Comparison of ENCODE assay signal across 15 cellular contexts in the genomic region with DNA sequence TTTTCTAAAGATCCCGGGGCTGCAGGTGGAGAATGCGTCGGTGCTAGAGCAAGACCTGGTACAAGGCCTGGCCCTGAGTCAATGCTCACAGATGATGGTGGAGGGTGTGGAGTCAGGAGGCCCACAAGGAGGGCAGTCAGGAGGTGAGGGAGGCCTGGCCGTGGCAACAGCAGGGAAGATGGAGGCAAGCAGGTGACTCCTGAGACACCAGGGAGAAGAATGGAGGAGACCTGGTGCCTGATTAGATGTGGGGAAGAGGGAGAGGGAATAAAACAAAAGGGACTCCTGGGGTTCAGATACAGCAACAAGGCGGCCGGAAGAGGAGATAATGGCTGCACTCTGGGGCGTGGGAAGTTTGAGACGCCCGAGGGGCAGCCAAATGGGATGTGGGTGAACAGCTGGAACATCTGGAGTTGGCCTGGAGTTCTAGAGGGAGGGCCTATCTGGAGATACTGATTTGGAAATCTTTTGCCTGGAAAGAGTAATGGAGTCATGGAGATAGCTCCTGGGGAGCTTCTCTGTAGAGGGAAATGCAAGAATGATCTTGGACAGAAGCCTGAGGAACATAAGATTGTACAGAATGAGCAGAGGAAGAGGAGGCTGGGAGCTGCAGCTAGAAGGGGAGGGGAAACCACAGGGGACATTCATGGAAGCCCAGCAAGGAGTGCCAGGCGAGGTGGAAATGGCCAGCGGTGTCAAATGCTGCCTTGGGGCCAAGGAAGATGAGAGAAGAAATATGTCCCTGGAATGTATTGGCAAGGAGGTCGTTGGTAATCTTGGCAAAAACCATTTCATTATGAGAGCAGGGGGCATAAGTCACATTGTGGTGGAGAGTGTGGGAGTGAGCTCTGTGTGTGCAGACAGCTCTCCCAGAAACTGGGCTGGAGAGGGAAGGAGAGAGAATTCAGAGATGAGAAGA.
A peak's percentile ranks its signal among the peaks of the same experiment; 100 is the strongest.
DNase-seq lines count a peak whose midpoint lies in the region; ATAC-seq and TF ChIP-seq lines count a peak whose summit lies in the region.
"Had no signal": no experiment of that assay in that cellular context is flagged by ENCODE, and none has a peak within 500 bp of the region (broad histone marks: within the 10 kb centered on the region; RNA-seq: fewer than 3 reads in every experiment).

No MANE protein-coding gene starts in this region.

- no peak overlapping the region for H2BK15ac ChIP-seq in mesendoderm (replicated peaks; ENCODE audit: low read depth)

- no peaks in the 10 kb centered on the region for H3K79me2 ChIP-seq in GM23248 (ENCODE audit: insufficient read depth)
- H3K79me2 ChIP-seq in mesendoderm (ENCODE audit: control insufficient read depth, insufficient read depth, low read length): no peaks in the 10 kb centered on the region

- ATAC-seq in GM18867 (IDR thresholded peaks at IDR 0.05; ENCODE audit: unreplicated experiment): no peak
- ATAC-seq: Panc1 had no signal

- peaks cover 26% of the 10 kb centered on the region; the same call in 1 of the 2 replicates for H3F3A ChIP-seq in GM23248 (ENCODE audit: insufficient read depth)

- DNase-seq in GM23248 (peak; percentile 88), brain microvascular endothelial cell (peak; percentile 40), right atrium auricular region (ENCODE audit: low spot score) (no peak), stromal cell of bone marrow (ENCODE audit: low read depth) (peak; percentile 37), SW480 (ENCODE audit: low spot score) (no peak), NCI-H446 treated with DMSO at 0.1 percent for 48 hours (lab: John Stamatoyannopoulos, UW) (no peak), mesendoderm (no peak)
- DNase-seq: caudate nucleus; CD4-positive, alpha-beta memory T cell; NCI-H1436; NCI-H524 treated with DMSO at 0.1 percent for 48 hours; retina; stimulated activated naive CD4-positive, alpha-beta T cell treated with Interleukin-2 at 50 U/mL for 16 hours had no signal

- no peak overlapping the region for H4K5ac ChIP-seq in mesendoderm (ENCODE audit: low read length)

- no peak overlapping the region for H2BK120ac ChIP-seq in mesendoderm (ENCODE audit: low read depth, low read length)

- H4K8ac ChIP-seq in mesendoderm (ENCODE audit: low read depth, low read length): no peak overlapping the region

- in situ Hi-C loops in GM23248 (cut with MboI) (no loop called here), brain microvascular endothelial cell (cut with HindIII; ENCODE audit: low pct_ligation_motif_present, low sequenced_read_pairs) (no loop called here)

- TF ChIP-seq CTCF in brain microvascular endothelial cell (IDR thresholded peaks at IDR 0.05; ENCODE audit: low read depth, low read length, missing control alignments) (no peak), right atrium auricular region (IDR thresholded peaks at IDR 0.05) (no peak)

- no peaks in the 10 kb centered on the region for H3K9me2 ChIP-seq in GM23248 (ENCODE audit: insufficient read depth)

- H3K36me3 ChIP-seq in GM23248 (ENCODE audit: low read depth) (no peaks in the 10 kb centered on the region), brain microvascular endothelial cell (replicated peaks) (no peaks in the 10 kb centered on the region), right atrium auricular region (no peaks in the 10 kb centered on the region), mesendoderm (ENCODE audit: control insufficient read depth, insufficient read depth, low read length) (no peaks in the 10 kb centered on the region)

- H3K4me1 ChIP-seq in GM23248 (ENCODE audit: insufficient read depth) (peaks cover 26% of the 10 kb centered on the region), right atrium auricular region (peaks cover 0 to 12% of the 10 kb centered on the region in 2 donors), mesendoderm (ENCODE audit: control insufficient read depth, low read depth, low read length) (no peaks in the 10 kb centered on the region)

- no peak overlapping the region for H2BK5ac ChIP-seq in mesendoderm (ENCODE audit: low read length)

- no peaks in the 10 kb centered on the region for H3K27me3 ChIP-seq in GM23248 (replicated peaks; ENCODE audit: insufficient read depth)
- H3K27me3 ChIP-seq in brain microvascular endothelial cell (replicated peaks): no peaks in the 10 kb centered on the region
- H3K27me3 ChIP-seq in right atrium auricular region: no peaks in the 10 kb centered on the region
- no peaks in the 10 kb centered on the region for H3K27me3 ChIP-seq in mesendoderm (ENCODE audit: insufficient read depth, low read length, poor library complexity)

- H3K27ac ChIP-seq in GM23248 (peak overlapping the region; percentile 61), brain microvascular endothelial cell (no peak overlapping the region), right atrium auricular region (peak overlapping the region; percentile 37 to 53), mesendoderm (ENCODE audit: low read depth, low read length) (no peak overlapping the region)

- no peak overlapping the region for H3K56ac ChIP-seq in mesendoderm (ENCODE audit: low read length)

- no peak overlapping the region for H3K18ac ChIP-seq in mesendoderm (ENCODE audit: low read length)

- H3K23ac ChIP-seq in mesendoderm (ENCODE audit: low read length): no peak overlapping the region

- peak overlapping the region; percentile 18 for H3K4me2 ChIP-seq in GM23248 (ENCODE audit: unreplicated experiment)
- H3K4me2 ChIP-seq in mesendoderm (ENCODE audit: low read length): no peak overlapping the region

- H4K20me1 ChIP-seq in GM23248 (ENCODE audit: insufficient read depth): no peaks in the 10 kb centered on the region

- H3K9me3 ChIP-seq in GM23248 (ENCODE audit: low read depth): peaks cover 7% of the 10 kb centered on the region
- peaks cover 0 to 12% of the 10 kb centered on the region in 2 donors for H3K9me3 ChIP-seq in right atrium auricular region

- H3K9ac ChIP-seq in GM23248 (peak overlapping the region; percentile 38; the same call in 1 of the 2 replicates), mesendoderm (ENCODE audit: low read length) (no peak overlapping the region)

- H2AFZ ChIP-seq in GM23248: peak overlapping the region; percentile 45; the same call in 1 of the 2 replicates

- no peak overlapping the region for H2AK5ac ChIP-seq in mesendoderm (ENCODE audit: low read length)

- 64 to 69% methylated on average over 12 of the region's 12 CpGs for WGBS in GM23248 (ENCODE audit: low coverage in 1 of 2, low lambda C conversion rate in 2 of 2, missing lambda C conversion rate in 2 of 2), 2 experiments
- WGBS in mesendoderm (ENCODE audit: extremely low coverage, insufficient coverage, low lambda C conversion rate): no CpG with 5 or more reads among the region's 12 CpGs

- no peak overlapping the region for H3K4ac ChIP-seq in mesendoderm (ENCODE audit: low read depth, low read length)

- no peaks in the 10 kb centered on the region for H3K79me1 ChIP-seq in mesendoderm (ENCODE audit: low read length)

- H3K4me3 ChIP-seq in GM23248: no peak overlapping the region
- no peak overlapping the region for H3K4me3 ChIP-seq in brain microvascular endothelial cell (ENCODE audit: low read depth, low read length)
- H3K4me3 ChIP-seq in right atrium auricular region: no peak overlapping the region
- H3K4me3 ChIP-seq in mesendoderm (ENCODE audit: low read length): no peak overlapping the region

Comparison
In these comparisons a context has a peak if more than half of its experiments do, and no peak if none do; other contexts are left out.
1. DNase-seq: peak in GM23248 (single experiment), brain microvascular endothelial cell (single experiment) and stromal cell of bone marrow (single experiment); none in right atrium auricular region (single experiment), SW480 (single experiment), NCI-H446 treated with DMSO at 0.1 percent for 48 hours (single experiment) and mesendoderm (single experiment).
2. H3K27ac ChIP-seq: peak in GM23248 (single experiment) and right atrium auricular region (2 of 2); none in brain microvascular endothelial cell (single experiment) and mesendoderm (single experiment).